9 cellular contexts compared by ENCODE assay signal in genomic region chr5:151096001-151096373, GRCh38. TPM values are rescaled to one million over a fixed set of nuclear protein-coding genes. Genes with fewer than 3 reads are reported as not detected.
DNase-seq lines count a peak whose midpoint lies in the region; ATAC-seq and TF ChIP-seq lines count a peak whose summit lies in the region.
"Had no signal": no experiment of that assay in that cellular context is flagged by ENCODE, and none has a peak within 500 bp of the region (broad histone marks: within the 10 kb centered on the region; RNA-seq: fewer than 3 reads in every experiment).

No MANE protein-coding gene starts in this region.

- peaks cover 99% of the 10 kb centered on the region for H3K4me1 Mint-ChIP-seq in CD14-positive monocyte
- peaks cover 72% of the 10 kb centered on the region for H3K4me1 Mint-ChIP-seq in endothelial cell (ENCODE audit: unreplicated experiment)
- peaks cover 22% of the 10 kb centered on the region for H3K4me1 Mint-ChIP-seq in neural progenitor cell

- no peaks in the 10 kb centered on the region for H3K9me2 ChIP-seq in OCI-LY1 (ENCODE audit: low read depth, low read length)

- H3K79me2 ChIP-seq in OCI-LY1 (ENCODE audit: insufficient read depth, low read length) (no peaks in the 10 kb centered on the region), neural progenitor cell (ENCODE audit: low read depth) (no peaks in the 10 kb centered on the region)

- H3K27me3 ChIP-seq in OCI-LY1 (ENCODE audit: insufficient read depth, low read length) = no peaks in the 10 kb centered on the region
- H3K27me3 ChIP-seq in neural progenitor cell = no peaks in the 10 kb centered on the region

- H3K4me1 ChIP-seq in OCI-LY1 (ENCODE audit: insufficient read depth, low read length, severe bottlenecking) = peaks cover 65% of the 10 kb centered on the region
- peaks cover 5% of the 10 kb centered on the region for H3K4me1 ChIP-seq in neural progenitor cell

- ATAC-seq in esophagus mucosa = no peak

- H3K4me3 Mint-ChIP-seq in CD14-positive monocyte (no peak overlapping the region), endothelial cell (ENCODE audit: unreplicated experiment) (peak overlapping the region; percentile 29), neural progenitor cell (no peak overlapping the region)

- H3K9me3 ChIP-seq in OCI-LY1 (ENCODE audit: low read length) (no peaks in the 10 kb centered on the region), neural progenitor cell (ENCODE audit: low read depth) (no peaks in the 10 kb centered on the region)

- H3K27ac Mint-ChIP-seq in CD14-positive monocyte = peak overlapping the region; percentile 85 to 100 (median 99)
- peak overlapping the region; percentile 16 for H3K27ac Mint-ChIP-seq in endothelial cell (ENCODE audit: unreplicated experiment)
- H3K27ac Mint-ChIP-seq in neural progenitor cell = peak overlapping the region; percentile 85

- TF ChIP-seq CTCF in CD14-positive monocyte (IDR thresholded peaks at IDR 0.05) (no peak), OCI-LY1 (IDR thresholded peaks at IDR 0.05; ENCODE audit: low read length) (no peak), endothelial cell (IDR thresholded peaks at IDR 0.05; ENCODE audit: unreplicated experiment) (no peak), neural progenitor cell (IDR thresholded peaks at IDR 0.05) (no peak)

- H3K4me2 ChIP-seq in OCI-LY1 (ENCODE audit: low read length) (no peak overlapping the region), neural progenitor cell (no peak overlapping the region)

- H3K36me3 Mint-ChIP-seq in CD14-positive monocyte (peaks cover 21 to 26% of the 10 kb centered on the region in 2 donors), endothelial cell (ENCODE audit: low read depth, unreplicated experiment) (peaks cover 13% of the 10 kb centered on the region), neural progenitor cell (peaks cover 10% of the 10 kb centered on the region)

- no peak overlapping the region for H3K4me3 ChIP-seq in OCI-LY1 (ENCODE audit: low read depth, low read length, poor library complexity, severe bottlenecking)
- no peak overlapping the region for H3K4me3 ChIP-seq in neural progenitor cell

- H3K9me3 Mint-ChIP-seq in CD14-positive monocyte = peaks cover 0 to 2% (median 0%) of the 10 kb centered on the region in 7 donors
- no peaks in the 10 kb centered on the region for H3K9me3 Mint-ChIP-seq in endothelial cell (ENCODE audit: unreplicated experiment)
- H3K9me3 Mint-ChIP-seq in neural progenitor cell = no peaks in the 10 kb centered on the region

- H3K27me3 Mint-ChIP-seq in CD14-positive monocyte (ENCODE audit: low read depth in 3 of 3) = peaks cover 0 to 4% (median 2%) of the 10 kb centered on the region in 3 donors
- H3K27me3 Mint-ChIP-seq in endothelial cell (ENCODE audit: unreplicated experiment) = peaks cover 24% of the 10 kb centered on the region
- H3K27me3 Mint-ChIP-seq in neural progenitor cell (ENCODE audit: insufficient read depth, low read depth) = peaks cover 10% of the 10 kb centered on the region

- H4K20me1 ChIP-seq in OCI-LY1 (ENCODE audit: insufficient read depth, low read length) (no peaks in the 10 kb centered on the region), neural progenitor cell (ENCODE audit: low read depth) (no peaks in the 10 kb centered on the region)

- H3K27ac ChIP-seq in OCI-LY1 (ENCODE audit: low read depth, low read length, poor library complexity, severe bottlenecking) (peak overlapping the region; percentile 80), neural progenitor cell (no peak overlapping the region)

- no peaks in the 10 kb centered on the region for H3K36me3 ChIP-seq in OCI-LY1 (ENCODE audit: insufficient read depth, low read length)
- no peaks in the 10 kb centered on the region for H3K36me3 ChIP-seq in neural progenitor cell

- H3F3A ChIP-seq in OCI-LY1 (ENCODE audit: insufficient read depth, low read length) = no peaks in the 10 kb centered on the region
- H3F3A ChIP-seq in neural progenitor cell (ENCODE audit: low read depth) = no peaks in the 10 kb centered on the region

- intact Hi-C loops in CD14-positive monocyte (cut with micrococcal nuclease) = no loop called here
- intact Hi-C loops in posterior vena cava (cut with DNase I) = no loop called here

- DNase-seq in CD14-positive monocyte (ENCODE audit: low spot score) (no peak), endothelial cell (ENCODE audit: low spot score) (no peak), neural progenitor cell (ENCODE audit: low spot score) (no peak), posterior vena cava (ENCODE audit: low spot score) (no peak), RKO (ENCODE audit: low spot score) (no peak)
- no peak for DNase-seq in central memory CD4-positive, alpha-beta T cell
- DNase-seq: NCI-H2171 had no signal

- H2AFZ ChIP-seq in OCI-LY1 (ENCODE audit: low read length) (no peak overlapping the region), neural progenitor cell (replicated peaks) (no peak overlapping the region)

- H3K9ac ChIP-seq in OCI-LY1 (ENCODE audit: low read length) (no peak overlapping the region), neural progenitor cell (no peak overlapping the region)

RNA-seq across cellular contexts. Expression of gene TNIP1, which starts 15.2 kb away (rescaled TPM):
- 10 to 100 TPM; 30.8 to 46.4 TPM for polyA plus RNA-seq in CD14-positive monocyte
- total RNA-seq in endothelial cell (ENCODE audit: unreplicated experiment) (76.0 TPM), neural progenitor cell (ENCODE audit: low replicate concordance) (33.5 and 49.7 TPM in 2 replicates), posterior vena cava (10 to 100 TPM; 56.7 to 77.5 TPM), esophagus mucosa (71.5 TPM)

Comparison
In these comparisons a context has a peak if more than half of its experiments do, and no peak if none do; other contexts are left out.
1. H3K27ac Mint-ChIP-seq: peak in every context shown above with its lines; median percentile 99 in CD14-positive monocyte; 85 in neural progenitor cell; 16 in endothelial cell.